In genomic region chr10:104246981-104247380, GRCh38 we compare ENCODE assay signal across 13 cellular contexts. TPM values are rescaled to one million over a fixed set of nuclear protein-coding genes. Genes with fewer than 3 reads are reported as not detected.
DNase-seq lines count a peak whose midpoint lies in the region; ATAC-seq and TF ChIP-seq lines count a peak whose summit lies in the region.
"Had no signal": no experiment of that assay in that cellular context is flagged by ENCODE, and none has a peak within 500 bp of the region (broad histone marks: within the 10 kb centered on the region; RNA-seq: fewer than 3 reads in every experiment).

No MANE protein-coding gene starts in this region.

- H3K36me3 Mint-ChIP-seq in activated T-cell treated with anti-CD3 and anti-CD28 coated beads, Interleukin-2, amount 50 U/mL, for 4 hours (ENCODE audit: insufficient read depth): no peaks in the 10 kb centered on the region
- H3K36me3 Mint-ChIP-seq in stimulated activated effector memory CD8-positive, alpha-beta T cell treated with anti-CD3 and anti-CD28 coated beads, Interleukin-12 subunit alpha, Interleukin-12 subunit beta, amount 100 ng/mL, for 72 hours: no peaks in the 10 kb centered on the region
- H3K36me3 Mint-ChIP-seq: neural progenitor cell had no signal

- peak; percentile 69 to 74 for ATAC-seq in activated T-cell treated with anti-CD3 and anti-CD28 coated beads, Interleukin-2, amount 50 U/mL, for 4 hours
- peak; percentile 89 for ATAC-seq in stimulated activated effector memory CD8-positive, alpha-beta T cell treated with anti-CD3 and anti-CD28 coated beads, Interleukin-12 subunit alpha, Interleukin-12 subunit beta, amount 100 ng/mL, for 72 hours

- H3K9me3 Mint-ChIP-seq in activated T-cell treated with anti-CD3 and anti-CD28 coated beads, Interleukin-2, amount 50 U/mL, for 4 hours: no peaks in the 10 kb centered on the region
- no peaks in the 10 kb centered on the region for H3K9me3 Mint-ChIP-seq in stimulated activated effector memory CD8-positive, alpha-beta T cell treated with anti-CD3 and anti-CD28 coated beads, Interleukin-12 subunit alpha, Interleukin-12 subunit beta, amount 100 ng/mL, for 72 hours
- H3K9me3 Mint-ChIP-seq: neural progenitor cell had no signal

- no peak for DNase-seq in activated T-cell treated with anti-CD3 and anti-CD28 coated beads, Interleukin-2, amount 50 U/mL, for 4 hours
- DNase-seq in activated T-cell treated with anti-CD3 and anti-CD28 coated beads, Interleukin-2, amount 50 U/mL, for 48 hours: no peak
- DNase-seq in OCI-M1 (lab: John Stamatoyannopoulos, UW) (peak; percentile 83), epithelial cell of esophagus (ENCODE audit: low read depth) (peak; percentile 81), NCI-H146 (lab: John Stamatoyannopoulos, UW) (no peak), kidney glomerular epithelial cell (lab: John Stamatoyannopoulos, UW) (no peak), NK-92 (lab: John Stamatoyannopoulos, UW; ENCODE audit: unreplicated experiment) (no peak)
- DNase-seq in stimulated activated effector memory CD8-positive, alpha-beta T cell treated with anti-CD3 and anti-CD28 coated beads, Interleukin-12 subunit alpha, Interleukin-12 subunit beta, amount 100 ng/mL, for 72 hours (ENCODE audit: low spot score in 2 of 2): no peak
- DNase-seq: activated CD8-positive, alpha-beta memory T cell treated with anti-CD3 and anti-CD28 coated beads, Interleukin-2, amount 50 U/mL, for 4 hours; dorsolateral prefrontal cortex; stimulated activated CD4-positive, alpha-beta T cell treated with anti-CD3 and anti-CD28 coated beads, Interleukin-4, amount 100 ng/mL, for 1 hour; thyroid gland had no signal

- TF ChIP-seq CTCF in epithelial cell of esophagus (IDR thresholded peaks at IDR 0.05; ENCODE audit: insufficient read depth, low read depth, low read length, missing control alignments): no peak

- H3K27me3 Mint-ChIP-seq in activated T-cell treated with anti-CD3 and anti-CD28 coated beads, Interleukin-2, amount 50 U/mL, for 4 hours (ENCODE audit: low read depth): peaks cover 5% of the 10 kb centered on the region

- no peak overlapping the region for H3K27ac Mint-ChIP-seq in stimulated activated effector memory CD8-positive, alpha-beta T cell treated with anti-CD3 and anti-CD28 coated beads, Interleukin-12 subunit alpha, Interleukin-12 subunit beta, amount 100 ng/mL, for 72 hours
- H3K27ac Mint-ChIP-seq: neural progenitor cell had no signal

- H3K4me3 Mint-ChIP-seq in activated T-cell treated with anti-CD3 and anti-CD28 coated beads, Interleukin-2, amount 50 U/mL, for 4 hours: no peak overlapping the region
- H3K4me3 Mint-ChIP-seq in stimulated activated effector memory CD8-positive, alpha-beta T cell treated with anti-CD3 and anti-CD28 coated beads, Interleukin-12 subunit alpha, Interleukin-12 subunit beta, amount 100 ng/mL, for 72 hours: peak overlapping the region; percentile 10
- H3K4me3 Mint-ChIP-seq: neural progenitor cell had no signal

- no peaks in the 10 kb centered on the region for H3K4me1 Mint-ChIP-seq in activated T-cell treated with anti-CD3 and anti-CD28 coated beads, Interleukin-2, amount 50 U/mL, for 4 hours (ENCODE audit: low read depth)
- peaks cover 7% of the 10 kb centered on the region for H3K4me1 Mint-ChIP-seq in stimulated activated effector memory CD8-positive, alpha-beta T cell treated with anti-CD3 and anti-CD28 coated beads, Interleukin-12 subunit alpha, Interleukin-12 subunit beta, amount 100 ng/mL, for 72 hours

- H3K4me3 ChIP-seq in epithelial cell of esophagus (ENCODE audit: low read length): no peak overlapping the region
- H3K4me3 ChIP-seq: dorsolateral prefrontal cortex, neural progenitor cell, thyroid gland had no signal

RNA-seq across cellular contexts. Expression of gene GSTO1, which starts 7.7 kb away (rescaled TPM):
- 100 to 1,000 TPM in 1 of 3 donors, 10 to 100 TPM in 2; 74.8 to 115 (median 94.5) TPM for total RNA-seq in activated T-cell treated with anti-CD3 and anti-CD28 coated beads, Interleukin-2, amount 50 U/mL, for 4 hours

RNA-seq across cellular contexts. Expression of gene CFAP43, which starts 14.8 kb away (rescaled TPM):
- under 1 TPM in 1 of 3 donors, not detected in 2; 0.20 TPM for total RNA-seq in activated T-cell treated with anti-CD3 and anti-CD28 coated beads, Interleukin-2, amount 50 U/mL, for 4 hours

RNA-seq across cellular contexts. Expression of gene GSTO2, which starts 22.0 kb away (rescaled TPM):
- total RNA-seq in activated T-cell treated with anti-CD3 and anti-CD28 coated beads, Interleukin-2, amount 50 U/mL, for 4 hours: 1 to 10 TPM in 1 of 3 donors, under 1 TPM in 2; 0.33 to 1.1 (median 0.73) TPM

Comparison
In these comparisons a context has a peak if more than half of its experiments do, and no peak if none do; other contexts are left out.
1. DNase-seq: peak in OCI-M1 (single experiment) and epithelial cell of esophagus (single experiment); none in activated T-cell treated with anti-CD3 and anti-CD28 coated beads, Interleukin-2, amount 50 U/mL, for 4 hours (single experiment), activated T-cell treated with anti-CD3 and anti-CD28 coated beads, Interleukin-2, amount 50 U/mL, for 48 hours (0 of 2), stimulated activated effector memory CD8-positive, alpha-beta T cell treated with anti-CD3 and anti-CD28 coated beads, Interleukin-12 subunit alpha, Interleukin-12 subunit beta, amount 100 ng/mL, for 72 hours (0 of 2), NCI-H146 (single experiment), kidney glomerular epithelial cell (single experiment) and NK-92 (single experiment).